7 cellular contexts compared by ENCODE assay signal in the genomic region with DNA sequence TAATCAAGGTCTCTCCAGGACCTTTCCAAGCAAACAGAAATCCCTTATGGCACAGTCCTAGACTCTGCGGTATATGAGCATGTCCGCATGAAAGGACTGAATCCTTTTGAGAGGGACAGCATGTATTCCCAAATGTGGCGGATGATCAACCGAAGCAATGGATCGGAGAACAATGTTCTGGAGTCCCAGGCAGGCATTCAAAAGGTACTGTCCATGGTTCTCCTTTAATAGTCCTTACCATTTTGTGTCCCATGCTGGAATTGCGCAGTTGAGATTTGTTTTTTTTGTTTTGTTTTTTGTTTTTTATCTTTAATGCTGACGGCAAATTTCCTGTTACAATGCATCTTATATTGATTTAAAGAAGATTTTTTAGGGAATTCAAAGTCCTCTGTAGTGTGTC.
"Had no signal": no experiment of that assay in that cellular context is flagged by ENCODE, and none has a peak within 500 bp of the region (broad histone marks: within the 10 kb centered on the region; RNA-seq: fewer than 3 reads in every experiment).

No MANE protein-coding gene starts in this region.

- H3K4me2 ChIP-seq: KMS-11 had no signal

- DNase-seq: GOT3, H7, HCEC 1CT, IMR-90, Karpas-422, KBM-7 had no signal

- H3K9ac ChIP-seq: KMS-11 had no signal

- H3K27ac ChIP-seq: KMS-11 had no signal
